ENCODE assay signal across 10 cellular contexts in genomic region chr16:31701734-31702133, GRCh38.
A peak's percentile ranks its signal among the peaks of the same experiment; 100 is the strongest.
DNase-seq lines count a peak whose midpoint lies in the region; ATAC-seq and TF ChIP-seq lines count a peak whose summit lies in the region.
"Had no signal": no experiment of that assay in that cellular context is flagged by ENCODE, and none has a peak within 500 bp of the region (broad histone marks: within the 10 kb centered on the region; RNA-seq: fewer than 3 reads in every experiment).

No MANE protein-coding gene starts in this region.

- H3K9me3 ChIP-seq in iPS-18c (ENCODE audit: control insufficient read depth, insufficient read depth, low read length) (no peaks in the 10 kb centered on the region), vagina (no peaks in the 10 kb centered on the region)

- intact Hi-C loops in activated CD8-positive, alpha-beta T cell treated with anti-CD3 and anti-CD28 coated beads for 36 hours (cut with micrococcal nuclease): loop anchor here (5.0 kb wide), 1 partner anchor 171 kb away; the partner anchor contains the start of gene ZNF267
- intact Hi-C loops in vagina (cut with DNase I): loop anchor here (10.0 kb wide), 1 partner anchor 163 kb away; no protein-coding TSS in a partner anchor

- peak overlapping the region; percentile 87 to 96 for H3K4me3 Mint-ChIP-seq in activated T-cell treated with anti-CD3 and anti-CD28 coated beads, Interleukin-2, amount 50 U/mL, for 72 hours
- peak overlapping the region; percentile 91 for H3K4me3 Mint-ChIP-seq in activated CD8-positive, alpha-beta T cell treated with anti-CD3 and anti-CD28 coated beads for 36 hours
- H3K4me3 Mint-ChIP-seq in stimulated activated memory B cell treated with anti-CD40 and anti-IgM and Interleukin-4, amounts not matched to agents 10 μg/mL and 1 μg/mL and 100 μg/mL, for 72 hours: peak overlapping the region; percentile 81

- peaks cover 16% of the 10 kb centered on the region for H3K4me1 Mint-ChIP-seq in activated T-cell treated with anti-CD3 and anti-CD28 coated beads, Interleukin-2, amount 50 U/mL, for 72 hours (ENCODE audit: low read depth)
- H3K4me1 Mint-ChIP-seq in activated CD8-positive, alpha-beta T cell treated with anti-CD3 and anti-CD28 coated beads for 36 hours (ENCODE audit: low read depth): peaks cover 25% of the 10 kb centered on the region
- H3K4me1 Mint-ChIP-seq in stimulated activated memory B cell treated with anti-CD40 and anti-IgM and Interleukin-4, amounts not matched to agents 10 μg/mL and 1 μg/mL and 100 μg/mL, for 72 hours: peaks cover 23% of the 10 kb centered on the region

- POLR2A ChIA-PET in activated CD8-positive, alpha-beta T cell treated with anti-CD3 and anti-CD28 coated beads for 36 hours (lab: Charles Lee): interaction anchor here (1.1 to 8.0 kb wide), 4 partner anchors 10 to 243 kb away, joined by 4 to 151 read pairs (median 9); partner anchors contain the start of genes ARMC5 and ZNF267

- DNase-seq in activated T-cell treated with anti-CD3 and anti-CD28 coated beads, Interleukin-2, amount 50 U/mL, for 72 hours: no peak
- DNase-seq in activated T-cell treated with anti-CD3 and anti-CD28 coated beads, Interleukin-2, amount 50 U/mL, for 1 hour: no peak
- no peak for DNase-seq in activated CD8-positive, alpha-beta T cell treated with anti-CD3 and anti-CD28 coated beads for 36 hours
- DNase-seq in GM13976 (ENCODE audit: low spot score) (no peak), cerebellar cortex (ENCODE audit: low spot score) (no peak), vagina (ENCODE audit: extremely low spot score in 2 of 2) (no peak)
- DNase-seq: cortex of kidney, NCI-H82 had no signal

- in situ Hi-C loops in GM13976 (cut with MboI; ENCODE audit: low sequenced_read_pairs, unreplicated experiment): loop anchor here (25.0 kb wide), 1 partner anchor 189 kb away; the partner anchor contains the start of gene RUSF1

- H3K36me3 ChIP-seq in vagina: peaks cover 0 to 34% of the 10 kb centered on the region in 2 donors

- CTCF ChIA-PET in activated CD8-positive, alpha-beta T cell treated with anti-CD3 and anti-CD28 coated beads for 36 hours (lab: Charles Lee): interaction anchor here (0.9 to 1.3 kb wide), 3 partner anchors 11 to 16 kb away, joined by 3 to 7 read pairs (median 3); a partner anchor contains a TSS

- peaks cover 18% of the 10 kb centered on the region for H3K4me1 ChIP-seq in vagina

- no peaks in the 10 kb centered on the region for H3K27me3 Mint-ChIP-seq in activated T-cell treated with anti-CD3 and anti-CD28 coated beads, Interleukin-2, amount 50 U/mL, for 72 hours (ENCODE audit: low read depth)
- no peaks in the 10 kb centered on the region for H3K27me3 Mint-ChIP-seq in activated CD8-positive, alpha-beta T cell treated with anti-CD3 and anti-CD28 coated beads for 36 hours
- H3K27me3 Mint-ChIP-seq in stimulated activated memory B cell treated with anti-CD40 and anti-IgM and Interleukin-4, amounts not matched to agents 10 μg/mL and 1 μg/mL and 100 μg/mL, for 72 hours: no peaks in the 10 kb centered on the region

- H3K27ac ChIP-seq in vagina: no peak overlapping the region

- H3K27me3 ChIP-seq in vagina: no peaks in the 10 kb centered on the region

- peaks cover 11 to 19% of the 10 kb centered on the region in 2 donors for H3K36me3 Mint-ChIP-seq in activated T-cell treated with anti-CD3 and anti-CD28 coated beads, Interleukin-2, amount 50 U/mL, for 72 hours (ENCODE audit: insufficient read depth in 2 of 2)
- peaks cover 47% of the 10 kb centered on the region for H3K36me3 Mint-ChIP-seq in activated CD8-positive, alpha-beta T cell treated with anti-CD3 and anti-CD28 coated beads for 36 hours (ENCODE audit: low read depth)
- H3K36me3 Mint-ChIP-seq in stimulated activated memory B cell treated with anti-CD40 and anti-IgM and Interleukin-4, amounts not matched to agents 10 μg/mL and 1 μg/mL and 100 μg/mL, for 72 hours: peaks cover 46% of the 10 kb centered on the region

- H3K4me3 ChIP-seq in iPS-18c (ENCODE audit: insufficient read depth, low read depth, low read length) (peak overlapping the region; percentile 97), vagina (no peak overlapping the region)

- TF ChIP-seq CTCF in activated CD8-positive, alpha-beta T cell treated with anti-CD3 and anti-CD28 coated beads for 36 hours (IDR thresholded peaks at IDR 0.05): no peak
- no peak for TF ChIP-seq CTCF in GM13976 (IDR thresholded peaks at IDR 0.05; ENCODE audit: borderline replicate concordance, control extremely low read depth, extremely low read depth, insufficient read depth, missing control alignments)
- no peak for TF ChIP-seq CTCF in vagina (IDR thresholded peaks at IDR 0.05)

- ATAC-seq in activated T-cell treated with anti-CD3 and anti-CD28 coated beads, Interleukin-2, amount 50 U/mL, for 72 hours (replicated peaks in 1 of 2): no peak
- no peak for ATAC-seq in activated CD8-positive, alpha-beta T cell treated with anti-CD3 and anti-CD28 coated beads for 36 hours
- no peak for ATAC-seq in stimulated activated memory B cell treated with anti-CD40 and anti-IgM and Interleukin-4, amounts not matched to agents 10 μg/mL and 1 μg/mL and 100 μg/mL, for 72 hours

- H3K27ac Mint-ChIP-seq in activated T-cell treated with anti-CD3 and anti-CD28 coated beads, Interleukin-2, amount 50 U/mL, for 72 hours: peak overlapping the region; percentile 99
- peak overlapping the region; percentile 97 for H3K27ac Mint-ChIP-seq in activated CD8-positive, alpha-beta T cell treated with anti-CD3 and anti-CD28 coated beads for 36 hours
- H3K27ac Mint-ChIP-seq in stimulated activated memory B cell treated with anti-CD40 and anti-IgM and Interleukin-4, amounts not matched to agents 10 μg/mL and 1 μg/mL and 100 μg/mL, for 72 hours: peak overlapping the region; percentile 93

- TF ChIP-seq POLR2A in vagina (IDR thresholded peaks at IDR 0.05): no peak

- no peaks in the 10 kb centered on the region for H3K9me3 Mint-ChIP-seq in activated T-cell treated with anti-CD3 and anti-CD28 coated beads, Interleukin-2, amount 50 U/mL, for 72 hours
- H3K9me3 Mint-ChIP-seq in activated CD8-positive, alpha-beta T cell treated with anti-CD3 and anti-CD28 coated beads for 36 hours: peaks cover 1% of the 10 kb centered on the region
- no peaks in the 10 kb centered on the region for H3K9me3 Mint-ChIP-seq in stimulated activated memory B cell treated with anti-CD40 and anti-IgM and Interleukin-4, amounts not matched to agents 10 μg/mL and 1 μg/mL and 100 μg/mL, for 72 hours
